ENCODE assay signal across 13 cellular contexts in the genomic region with DNA sequence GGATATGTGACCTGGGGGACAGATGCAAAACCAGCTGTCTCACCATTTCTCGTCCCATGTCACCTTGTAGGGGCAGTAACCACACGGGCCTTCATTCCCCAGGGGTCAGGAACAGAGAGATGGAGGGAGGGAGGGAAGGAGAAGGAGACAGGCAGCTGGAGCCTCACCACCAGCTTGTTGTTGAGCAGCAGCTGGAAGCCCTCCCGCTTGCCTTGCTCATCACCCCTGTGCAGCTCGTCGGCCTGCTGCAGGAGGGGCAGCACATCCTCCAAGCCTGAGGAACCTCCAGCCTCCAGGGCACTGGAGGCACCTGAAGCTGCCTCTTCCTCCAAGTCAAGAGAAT. TPM values are rescaled to one million over a fixed set of nuclear protein-coding genes. Genes with fewer than 3 reads are reported as not detected.
A peak's percentile ranks its signal among the peaks of the same experiment; 100 is the strongest.
DNase-seq lines count a peak whose midpoint lies in the region; ATAC-seq, FAIRE-seq and TF ChIP-seq lines count a peak whose summit lies in the region.
"Had no signal": no experiment of that assay in that cellular context is flagged by ENCODE, and none has a peak within 500 bp of the region (broad histone marks: within the 10 kb centered on the region; RNA-seq: fewer than 3 reads in every experiment).

No MANE protein-coding gene starts in this region.

- no peak for FAIRE-seq in D721Med (lab: Jason Lieb, UNC)
- FAIRE-seq: small intestine had no signal

- H3K27me3 ChIP-seq in CD4-positive, alpha-beta memory T cell (ENCODE audit: insufficient read depth, low read length), result no peaks in the 10 kb centered on the region
- H3K27me3 ChIP-seq: neutrophil, stomach had no signal

- peak overlapping the region; percentile 71 for H3K27ac ChIP-seq in CD4-positive, alpha-beta memory T cell (ENCODE audit: low read depth, low read length)
- no peak overlapping the region for H3K27ac ChIP-seq in HEK293 (ENCODE audit: extremely low read depth, low read depth, low read length)
- H3K27ac ChIP-seq: neutrophil had no signal

- H3K4me1 Mint-ChIP-seq in CD4-positive, alpha-beta memory T cell, result peaks cover 12 to 20% (median 16%) of the 10 kb centered on the region in 4 donors
- peaks cover 20% of the 10 kb centered on the region for H3K4me1 Mint-ChIP-seq in activated T-helper 17 cell treated with anti-CD3 and anti-CD28 coated beads, Interleukin-2, amount 50 U/mL, for 72 hours
- H3K4me1 Mint-ChIP-seq in neural crest cell, result peaks cover 28% of the 10 kb centered on the region

- POLR2A ChIA-PET in CD4-positive, alpha-beta memory T cell (lab: Charles Lee; ENCODE audit: partially characterized antibody), result interaction anchor here (1.7 to 3.1 kb wide), 2 partner anchors 19 to 50 kb away, joined by 8 to 24 read pairs; a partner anchor contains a TSS
- POLR2A ChIA-PET in HEK293 (lab: Yijun Ruan, JAX), result interaction anchor here (0.6 kb wide), 2 partner anchors 10 to 54 kb away, joined by 3 to 6 read pairs; no protein-coding TSS in a partner anchor
- POLR2A ChIA-PET in HEK293T (lab: Yijun Ruan, JAX), result interaction anchor here (0.6 to 0.9 kb wide), 2 partner anchors 33 to 63 kb away, joined by 3 to 4 read pairs; a partner anchor contains a TSS

- CTCF ChIA-PET in CD4-positive, alpha-beta memory T cell (lab: Charles Lee; ENCODE audit: partially characterized antibody), result interaction anchor here (1.0 to 2.0 kb wide), 6 partner anchors 8 to 113 kb away, joined by 3 to 7 read pairs (median 3); a partner anchor contains a TSS
- CTCF ChIA-PET in HEK293 (lab: Yijun Ruan, JAX) (interaction anchor here (0.7 to 3.2 kb wide), 4 partner anchors 38 to 119 kb away, joined by 3 to 15 read pairs (median 4); no protein-coding TSS in a partner anchor), HEK293T (lab: Yijun Ruan, JAX) (interaction anchor here (0.6 to 1.2 kb wide), 2 partner anchors 22 to 38 kb away, joined by 3 to 4 read pairs; no protein-coding TSS in a partner anchor)

- H3K27me3 Mint-ChIP-seq in CD4-positive, alpha-beta memory T cell, result no peaks in the 10 kb centered on the region
- no peaks in the 10 kb centered on the region for H3K27me3 Mint-ChIP-seq in activated T-helper 17 cell treated with anti-CD3 and anti-CD28 coated beads, Interleukin-2, amount 50 U/mL, for 72 hours
- H3K27me3 Mint-ChIP-seq in neural crest cell (ENCODE audit: low read depth), result no peaks in the 10 kb centered on the region

- TF ChIP-seq CTCF in HEK293 (tag by site-specific recombination; IDR thresholded peaks at IDR 0.05) (no peak), neural crest cell (conservative IDR thresholded peaks at IDR 0.05) (no peak), D721Med (IDR thresholded peaks at IDR 0.05; ENCODE audit: insufficient read depth, missing control alignments) (no peak)

- H3K36me3 ChIP-seq in CD4-positive, alpha-beta memory T cell (ENCODE audit: insufficient read depth, low read length), result peaks cover 9% of the 10 kb centered on the region
- H3K36me3 ChIP-seq in HEK293 (ENCODE audit: control insufficient read depth in 2 of 2, insufficient read depth in 1 of 2, low read length in 2 of 2), result peaks cover 9 to 63% of the 10 kb centered on the region in 2 experiments; a peak in 2 of 3 replicates

- H3K9me3 Mint-ChIP-seq in CD4-positive, alpha-beta memory T cell, result peaks cover 0 to 2% (median 0%) of the 10 kb centered on the region in 8 donors
- H3K9me3 Mint-ChIP-seq in activated T-helper 17 cell treated with anti-CD3 and anti-CD28 coated beads, Interleukin-2, amount 50 U/mL, for 72 hours, result no peaks in the 10 kb centered on the region
- no peaks in the 10 kb centered on the region for H3K9me3 Mint-ChIP-seq in neural crest cell
- H3K9me3 Mint-ChIP-seq: CD14-positive monocyte had no signal

- no peak overlapping the region for H3K4me3 ChIP-seq in CD4-positive, alpha-beta memory T cell (ENCODE audit: low read length in 2 of 2)
- no peak overlapping the region for H3K4me3 ChIP-seq in HEK293 (ENCODE audit: low read depth, low read length)
- H3K4me3 ChIP-seq: stomach had no signal

- no peak for ATAC-seq in activated T-helper 17 cell treated with anti-CD3 and anti-CD28 coated beads, Interleukin-2, amount 50 U/mL, for 72 hours (replicated peaks)

- H3K36me3 Mint-ChIP-seq in CD4-positive, alpha-beta memory T cell, result peaks cover 14 to 50% of the 10 kb centered on the region in 2 donors
- H3K36me3 Mint-ChIP-seq in activated T-helper 17 cell treated with anti-CD3 and anti-CD28 coated beads, Interleukin-2, amount 50 U/mL, for 72 hours (ENCODE audit: low read depth), result peaks cover 83% of the 10 kb centered on the region
- peaks cover 10% of the 10 kb centered on the region for H3K36me3 Mint-ChIP-seq in neural crest cell (ENCODE audit: low read depth)

- DNase-seq in CD4-positive, alpha-beta memory T cell, result no peak
- DNase-seq in neural crest cell (ENCODE audit: low read depth, low spot score) (no peak), hippocampal formation (lab: John Stamatoyannopoulos, UW) (no peak), D721Med (ENCODE audit: insufficient read length, low spot score) (no peak), HEK293T (ENCODE audit: extremely low spot score) (no peak)
- DNase-seq: anterior cingulate cortex, stomach had no signal

- H3K27ac Mint-ChIP-seq in CD4-positive, alpha-beta memory T cell, result peak overlapping the region; percentile 96 to 99 (median 97)
- peak overlapping the region; percentile 62 for H3K27ac Mint-ChIP-seq in activated T-helper 17 cell treated with anti-CD3 and anti-CD28 coated beads, Interleukin-2, amount 50 U/mL, for 72 hours
- H3K27ac Mint-ChIP-seq in neural crest cell (ENCODE audit: unreplicated experiment), result peak overlapping the region; percentile 81

- intact Hi-C loops in CD4-positive, alpha-beta memory T cell (cut with micrococcal nuclease), result loop anchor here (1.0 kb wide), 1 partner anchor 11 kb away; a partner anchor contains a TSS

- H3K4me3 Mint-ChIP-seq in CD4-positive, alpha-beta memory T cell, result no peak overlapping the region
- peak overlapping the region; percentile 71 for H3K4me3 Mint-ChIP-seq in activated T-helper 17 cell treated with anti-CD3 and anti-CD28 coated beads, Interleukin-2, amount 50 U/mL, for 72 hours
- peak overlapping the region; percentile 69 for H3K4me3 Mint-ChIP-seq in neural crest cell
- H3K4me3 Mint-ChIP-seq: CD14-positive monocyte had no signal

- H3K9me3 ChIP-seq in CD4-positive, alpha-beta memory T cell (ENCODE audit: control insufficient read depth in 1 of 2, low read length in 2 of 2), result no peaks in the 10 kb centered on the region
- H3K9me3 ChIP-seq in HEK293 (ENCODE audit: control insufficient read depth, insufficient read depth, low read depth, low read length), result no peaks in the 10 kb centered on the region
- H3K9me3 ChIP-seq: neutrophil, stomach had no signal

- peaks cover 26% of the 10 kb centered on the region for H3K4me1 ChIP-seq in CD4-positive, alpha-beta memory T cell (ENCODE audit: insufficient read depth, low read length)
- no peaks in the 10 kb centered on the region for H3K4me1 ChIP-seq in HEK293 (ENCODE audit: control insufficient read depth, insufficient read depth, low read length)

TF ChIP-seq in HEK293, 187 proteins besides CTCF, POLR2A, EP300 and RAD21:
- TF ChIP-seq MZF1 (tag by site-specific recombination; IDR thresholded peaks at IDR 0.05; ENCODE audit: borderline replicate concordance), result no peak
- TF ChIP-seq ZBTB17 (tag by site-specific recombination; IDR thresholded peaks at IDR 0.05), result peak; percentile 78

TF ChIP-seq in HEK293T, 16 proteins besides CTCF, POLR2A, EP300 and RAD21:
- no peak for TF ChIP-seq FOXK2 (IDR thresholded peaks at IDR 0.05)
- TF ChIP-seq BHLHE40 (IDR thresholded peaks at IDR 0.05; ENCODE audit: borderline replicate concordance), result no peak
- TF ChIP-seq FOXA1 (IDR thresholded peaks at IDR 0.05), result no peak
- TF ChIP-seq NFRKB (IDR thresholded peaks at IDR 0.05), result no peak
- no peak for TF ChIP-seq ELF4 (IDR thresholded peaks at IDR 0.05)
- no peak for TF ChIP-seq FOXM1 (IDR thresholded peaks at IDR 0.05; ENCODE audit: borderline replicate concordance)
- no peak for TF ChIP-seq LEF1 (IDR thresholded peaks at IDR 0.05; ENCODE audit: borderline replicate concordance)
- no peak for TF ChIP-seq CTBP1 (IDR thresholded peaks at IDR 0.05; ENCODE audit: borderline replicate concordance)
- no peak for TF ChIP-seq HDGF (IDR thresholded peaks at IDR 0.05; ENCODE audit: borderline replicate concordance)
- TF ChIP-seq, protein P1, sequence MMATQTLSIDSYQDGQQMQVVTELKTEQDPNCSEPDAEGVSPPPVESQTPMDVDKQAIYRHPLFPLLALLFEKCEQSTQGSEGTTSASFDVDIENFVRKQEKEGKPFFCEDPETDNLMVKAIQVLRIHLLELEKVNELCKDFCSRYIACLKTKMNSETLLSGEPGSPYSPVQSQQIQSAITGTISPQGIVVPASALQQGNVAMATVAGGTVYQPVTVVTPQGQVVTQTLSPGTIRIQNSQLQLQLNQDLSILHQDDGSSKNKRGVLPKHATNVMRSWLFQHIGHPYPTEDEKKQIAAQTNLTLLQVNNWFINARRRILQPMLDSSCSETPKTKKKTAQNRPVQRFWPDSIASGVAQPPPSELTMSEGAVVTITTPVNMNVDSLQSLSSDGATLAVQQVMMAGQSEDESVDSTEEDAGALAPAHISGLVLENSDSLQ (IDR thresholded peaks at IDR 0.05), result no peak
- TF ChIP-seq ZNF384 (IDR thresholded peaks at IDR 0.05), result no peak
- TF ChIP-seq TARDBP (IDR thresholded peaks at IDR 0.05), result no peak
- no peak for TF ChIP-seq L3MBTL2 (conservative IDR thresholded peaks at IDR 0.05)
- TF ChIP-seq ARNT (IDR thresholded peaks at IDR 0.05), result no peak
- TF ChIP-seq SUZ12 (IDR thresholded peaks at IDR 0.05), result no peak
- no peak for TF ChIP-seq SP1 (IDR thresholded peaks at IDR 0.05)

RNA-seq across cellular contexts. Expression of a gene that starts 10.3 kb away (rescaled TPM):
- 10 to 100 TPM; 24.5 to 26.7 TPM for total RNA-seq in CD4-positive, alpha-beta memory T cell
- 10 to 100 TPM; 28.9 to 35.9 TPM for polyA plus RNA-seq in CD4-positive, alpha-beta memory T cell
- total RNA-seq in activated T-helper 17 cell treated with anti-CD3 and anti-CD28 coated beads, Interleukin-2, amount 50 U/mL, for 72 hours, result 10 to 100 TPM; 18.4 to 30.9 TPM
- 30.7 and 32.2 TPM in 2 replicates for total RNA-seq in neural crest cell

RNA-seq across cellular contexts. Expression of a gene that starts 19.1 kb away (rescaled TPM):
- total RNA-seq in CD4-positive, alpha-beta memory T cell, result 10 to 100 TPM; 21.2 to 24.1 TPM
- 100 to 1,000 TPM in 1 of 2 donors, 10 to 100 TPM in 1; 74.8 to 115 TPM for polyA plus RNA-seq in CD4-positive, alpha-beta memory T cell
- total RNA-seq in activated T-helper 17 cell treated with anti-CD3 and anti-CD28 coated beads, Interleukin-2, amount 50 U/mL, for 72 hours, result 10 to 100 TPM; 46.1 to 50.4 TPM
- total RNA-seq in neural crest cell, result 9.1 and 9.9 TPM in 2 replicates

RNA-seq across cellular contexts. Expression of a gene that starts 25.0 kb away (rescaled TPM):
- 1 to 10 TPM; 3.5 TPM for total RNA-seq in CD4-positive, alpha-beta memory T cell
- polyA plus RNA-seq in CD4-positive, alpha-beta memory T cell, result under 1 TPM; 0.24 to 0.29 TPM
- total RNA-seq in activated T-helper 17 cell treated with anti-CD3 and anti-CD28 coated beads, Interleukin-2, amount 50 U/mL, for 72 hours, result 1 to 10 TPM; 2.4 to 2.7 TPM
- 0.44 and 0.61 TPM in 2 replicates for total RNA-seq in neural crest cell
- total RNA-seq: SK-MEL-5 had no signal

RNA-seq across cellular contexts. Expression of a gene that starts 49.8 kb away (rescaled TPM):
- total RNA-seq in CD4-positive, alpha-beta memory T cell, result 1 to 10 TPM in 1 of 2 experiments, under 1 TPM in 1; 0.93 to 1.7 TPM
- 1 to 10 TPM in 1 of 2 donors, under 1 TPM in 1; 0.21 to 1.6 TPM for polyA plus RNA-seq in CD4-positive, alpha-beta memory T cell
- total RNA-seq in activated T-helper 17 cell treated with anti-CD3 and anti-CD28 coated beads, Interleukin-2, amount 50 U/mL, for 72 hours, result 10 to 100 TPM; 40.1 to 61.4 TPM
- total RNA-seq in neural crest cell, result 28.9 and 29.2 TPM in 2 replicates

Comparison
In these comparisons a context has a peak if more than half of its experiments do, and no peak if none do; other contexts are left out.
1. H3K4me3 Mint-ChIP-seq: peak in activated T-helper 17 cell treated with anti-CD3 and anti-CD28 coated beads, Interleukin-2, amount 50 U/mL, for 72 hours (single experiment) and neural crest cell (single experiment); none in CD4-positive, alpha-beta memory T cell (0 of 8).
2. Peak in every context shown above with its lines, with median percentiles within 50 percentile points of each other: H3K27ac Mint-ChIP-seq.